8 cellular contexts compared by ENCODE assay signal in the genomic region with DNA sequence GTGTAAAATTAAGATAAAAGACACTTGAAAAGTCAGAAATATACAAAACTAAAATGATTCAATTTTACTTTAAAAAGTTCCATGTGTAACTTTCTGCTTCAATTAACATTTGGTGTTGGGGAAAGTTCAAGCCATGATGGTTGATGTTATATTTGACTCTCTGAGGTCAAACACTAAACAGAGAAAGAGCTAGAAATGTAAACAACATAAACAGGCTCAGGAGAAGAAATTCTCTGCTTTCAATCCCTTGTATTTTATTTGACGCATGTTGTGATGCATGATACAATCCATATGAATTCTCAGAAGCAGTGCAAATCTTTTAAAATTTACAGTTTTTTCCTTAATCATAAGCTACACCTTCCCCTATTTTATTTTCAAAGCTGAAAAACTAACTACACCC.
"Had no signal": no experiment of that assay in that cellular context is flagged by ENCODE, and none has a peak within 500 bp of the region (broad histone marks: within the 10 kb centered on the region; RNA-seq: fewer than 3 reads in every experiment).

No MANE protein-coding gene starts in this region.

- H3K4me1 Mint-ChIP-seq: GM23338, H9 had no signal

- ATAC-seq: GM23338, K562 had no signal

- DNase-seq: H9, HCEC 1CT, IMR-90 had no signal

- H3K27ac Mint-ChIP-seq: GM23338, H9 had no signal

- FAIRE-seq: H1, H54, HTR-8/SVneo, K562 had no signal

- H3K4me3 ChIP-seq: GM23338, K562 had no signal

- H3K9me3 Mint-ChIP-seq: GM23338, H9 had no signal

- H3K4me2 ChIP-seq: GM23338 had no signal

- H2AFZ ChIP-seq: GM23338 had no signal

- H3K4me3 Mint-ChIP-seq: GM23338, H9 had no signal
